Comparison of ENCODE assay signal across 1 cellular context in the genomic region with DNA sequence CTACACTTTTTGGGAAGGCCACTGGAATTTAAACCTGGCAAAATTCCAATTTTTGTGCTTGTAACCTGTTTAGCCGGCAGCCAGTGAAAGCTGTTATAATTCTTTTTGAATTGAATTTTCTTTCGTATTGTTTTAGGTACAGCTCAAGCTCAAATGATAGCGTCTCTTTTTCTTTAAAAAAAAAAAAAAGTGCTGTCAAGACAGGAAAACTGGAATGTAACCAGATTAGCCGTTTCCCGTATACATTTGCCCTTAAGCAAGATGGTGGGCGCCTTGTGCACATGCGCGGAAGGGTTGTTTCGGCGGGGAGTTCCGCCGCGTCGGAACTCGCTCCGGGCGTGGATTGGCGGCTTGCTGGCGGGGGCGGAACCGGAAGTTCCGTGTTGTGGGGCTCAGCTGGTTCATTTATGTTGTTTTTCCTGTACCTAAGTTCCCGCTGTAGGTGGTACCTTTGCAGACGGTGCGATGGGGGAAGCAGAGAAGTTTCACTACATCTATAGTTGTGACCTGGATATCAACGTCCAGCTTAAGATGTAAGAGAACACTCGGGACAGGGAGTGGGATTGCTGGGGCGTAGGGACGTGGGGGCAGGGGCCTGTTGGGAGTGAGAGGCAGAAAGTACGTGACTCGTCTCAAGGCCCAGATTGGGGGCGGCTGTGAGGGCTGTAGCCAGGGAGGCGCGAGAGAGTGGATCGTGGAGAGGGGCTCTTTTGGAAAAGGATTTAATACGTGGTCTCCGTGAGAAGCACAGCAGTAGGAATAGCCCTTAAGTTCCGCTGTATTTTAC.
TF ChIP-seq lines count a peak whose summit lies in the region.

PIK3C3 (plus strand) TSS at position 408 of the 787 bp plus-strand sequence; CDS start at position 466, 58 bp downstream.

TF ChIP-seq in HepG2, 621 proteins besides CTCF, POLR2A, EP300 and RAD21 (continued from another document and continues in another):
- TF ChIP-seq, protein P1, sequence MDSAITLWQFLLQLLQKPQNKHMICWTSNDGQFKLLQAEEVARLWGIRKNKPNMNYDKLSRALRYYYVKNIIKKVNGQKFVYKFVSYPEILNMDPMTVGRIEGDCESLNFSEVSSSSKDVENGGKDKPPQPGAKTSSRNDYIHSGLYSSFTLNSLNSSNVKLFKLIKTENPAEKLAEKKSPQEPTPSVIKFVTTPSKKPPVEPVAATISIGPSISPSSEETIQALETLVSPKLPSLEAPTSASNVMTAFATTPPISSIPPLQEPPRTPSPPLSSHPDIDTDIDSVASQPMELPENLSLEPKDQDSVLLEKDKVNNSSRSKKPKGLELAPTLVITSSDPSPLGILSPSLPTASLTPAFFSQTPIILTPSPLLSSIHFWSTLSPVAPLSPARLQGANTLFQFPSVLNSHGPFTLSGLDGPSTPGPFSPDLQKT (CRISPR knock-in tag; IDR thresholded peaks at IDR 0.05; ENCODE audit: borderline replicate concordance): no peak
- TF ChIP-seq HNF4G (IDR thresholded peaks at IDR 0.05; ENCODE audit: borderline replicate concordance, low read depth, low read length) (no peak), HNF4G (CRISPR knock-in tag; IDR thresholded peaks at IDR 0.05; ENCODE audit: borderline replicate concordance, low read depth) (no peak), PBX3 (CRISPR knock-in tag; IDR thresholded peaks at IDR 0.05; ENCODE audit: borderline replicate concordance) (no peak), ZNF572 (CRISPR knock-in tag; IDR thresholded peaks at IDR 0.05) (no peak), ZNF335 (CRISPR knock-in tag; IDR thresholded peaks at IDR 0.05) (no peak), ZNF567 (CRISPR knock-in tag; IDR thresholded peaks at IDR 0.05; ENCODE audit: borderline replicate concordance) (no peak), ONECUT2 (CRISPR knock-in tag; IDR thresholded peaks at IDR 0.05) (no peak), ZNF790 (CRISPR knock-in tag; IDR thresholded peaks at IDR 0.05; ENCODE audit: borderline replicate concordance) (no peak), FOXA1 (IDR thresholded peaks at IDR 0.05) (no peak), FOXA1 (CRISPR knock-in tag; IDR thresholded peaks at IDR 0.05) (no peak), GABPA (IDR thresholded peaks at IDR 0.05; ENCODE audit: low read depth, low read length) (peak; percentile 79), GABPA (CRISPR knock-in tag; IDR thresholded peaks at IDR 0.05; ENCODE audit: low read depth) (peak; percentile 99), SOX6 (IDR thresholded peaks at IDR 0.05) (no peak), SOX6 (CRISPR knock-in tag; IDR thresholded peaks at IDR 0.05) (0 out of 2 replicates have a peak, but pooled peaks have one; percentile 35), ZNF256 (CRISPR knock-in tag; conservative IDR thresholded peaks at IDR 0.05) (no peak), TP53 (CRISPR knock-in tag; conservative IDR thresholded peaks at IDR 0.05) (no peak), KDM2A (CRISPR knock-in tag; IDR thresholded peaks at IDR 0.05; ENCODE audit: borderline replicate concordance, low read depth) (peak; percentile 53; the same call in 1 of the 2 replicates), ZNF3 (CRISPR knock-in tag; IDR thresholded peaks at IDR 0.05) (no peak), FOXP1 (IDR thresholded peaks at IDR 0.05) (no peak), FOXP1 (CRISPR knock-in tag; IDR thresholded peaks at IDR 0.05) (no peak; the same call in 1 of the 2 replicates), ZNF24 (IDR thresholded peaks at IDR 0.05) (no peak), ZNF441 (CRISPR knock-in tag; IDR thresholded peaks at IDR 0.05; ENCODE audit: borderline replicate concordance) (no peak), ZNF652 (CRISPR knock-in tag; IDR thresholded peaks at IDR 0.05; ENCODE audit: borderline replicate concordance, low read depth) (no peak), IKZF4 (CRISPR knock-in tag; IDR thresholded peaks at IDR 0.05; ENCODE audit: borderline replicate concordance, low read depth, not compliant biosample characterization) (no peak), SIX4 (CRISPR knock-in tag; IDR thresholded peaks at IDR 0.05) (no peak), ZNF17 (CRISPR knock-in tag; IDR thresholded peaks at IDR 0.05) (no peak), PCBP2 (optimal IDR thresholded peaks at IDR 0.05; ENCODE audit: low read depth, low read length, poor library complexity, severe bottlenecking) (no peak), MTA3 (CRISPR knock-in tag; IDR thresholded peaks at IDR 0.05) (no peak), ELF1 (CRISPR knock-in tag; IDR thresholded peaks at IDR 0.05) (peak; percentile 93), ZNF101 (CRISPR knock-in tag; IDR thresholded peaks at IDR 0.05; ENCODE audit: borderline replicate concordance, low read depth) (no peak), ZFP82 (CRISPR knock-in tag; IDR thresholded peaks at IDR 0.05; ENCODE audit: borderline replicate concordance) (0 out of 2 replicates have a peak, but pooled peaks have one; percentile 31), ELF3 (CRISPR knock-in tag; IDR thresholded peaks at IDR 0.05) (peak; percentile 79), MTF1 (CRISPR knock-in tag; IDR thresholded peaks at IDR 0.05) (peak; percentile 42; the same call in 1 of the 2 replicates), PITX1 (CRISPR knock-in tag; IDR thresholded peaks at IDR 0.05) (peak; percentile 57; the same call in 1 of the 2 replicates), HDAC1 (CRISPR knock-in tag; IDR thresholded peaks at IDR 0.05) (peak; percentile 78), ZKSCAN8 (CRISPR knock-in tag; IDR thresholded peaks at IDR 0.05; ENCODE audit: borderline replicate concordance) (no peak), ZNF841 (CRISPR knock-in tag; IDR thresholded peaks at IDR 0.05; ENCODE audit: borderline replicate concordance) (no peak), SRY (CRISPR knock-in tag; IDR thresholded peaks at IDR 0.05) (no peak), FOXO1 (CRISPR knock-in tag; IDR thresholded peaks at IDR 0.05) (0 out of 2 replicates have a peak, but pooled peaks have one; percentile 20), ARID5B (CRISPR knock-in tag; IDR thresholded peaks at IDR 0.05) (peak; percentile 34), SMYD3 (CRISPR knock-in tag; IDR thresholded peaks at IDR 0.05) (no peak), ZNF619 (CRISPR knock-in tag; IDR thresholded peaks at IDR 0.05) (no peak), ZBTB7B (CRISPR knock-in tag; IDR thresholded peaks at IDR 0.05) (no peak), IRF2 (CRISPR knock-in tag; IDR thresholded peaks at IDR 0.05) (no peak; the same call in 1 of the 2 replicates), ZNF563 (CRISPR knock-in tag; IDR thresholded peaks at IDR 0.05) (no peak)
- TF ChIP-seq, protein P2, sequence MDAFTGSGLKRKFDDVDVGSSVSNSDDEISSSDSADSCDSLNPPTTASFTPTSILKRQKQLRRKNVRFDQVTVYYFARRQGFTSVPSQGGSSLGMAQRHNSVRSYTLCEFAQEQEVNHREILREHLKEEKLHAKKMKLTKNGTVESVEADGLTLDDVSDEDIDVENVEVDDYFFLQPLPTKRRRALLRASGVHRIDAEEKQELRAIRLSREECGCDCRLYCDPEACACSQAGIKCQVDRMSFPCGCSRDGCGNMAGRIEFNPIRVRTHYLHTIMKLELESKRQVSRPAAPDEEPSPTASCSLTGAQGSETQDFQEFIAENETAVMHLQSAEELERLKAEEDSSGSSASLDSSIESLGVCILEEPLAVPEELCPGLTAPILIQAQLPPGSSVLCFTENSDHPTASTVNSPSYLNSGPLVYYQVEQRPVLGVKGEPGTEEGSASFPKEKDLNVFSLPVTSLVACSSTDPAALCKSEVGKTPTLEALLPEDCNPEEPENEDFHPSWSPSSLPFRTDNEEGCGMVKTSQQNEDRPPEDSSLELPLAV (CRISPR knock-in tag; conservative IDR thresholded peaks at IDR 0.05; ENCODE audit: low read depth): no peak
- TF ChIP-seq, protein P3, sequence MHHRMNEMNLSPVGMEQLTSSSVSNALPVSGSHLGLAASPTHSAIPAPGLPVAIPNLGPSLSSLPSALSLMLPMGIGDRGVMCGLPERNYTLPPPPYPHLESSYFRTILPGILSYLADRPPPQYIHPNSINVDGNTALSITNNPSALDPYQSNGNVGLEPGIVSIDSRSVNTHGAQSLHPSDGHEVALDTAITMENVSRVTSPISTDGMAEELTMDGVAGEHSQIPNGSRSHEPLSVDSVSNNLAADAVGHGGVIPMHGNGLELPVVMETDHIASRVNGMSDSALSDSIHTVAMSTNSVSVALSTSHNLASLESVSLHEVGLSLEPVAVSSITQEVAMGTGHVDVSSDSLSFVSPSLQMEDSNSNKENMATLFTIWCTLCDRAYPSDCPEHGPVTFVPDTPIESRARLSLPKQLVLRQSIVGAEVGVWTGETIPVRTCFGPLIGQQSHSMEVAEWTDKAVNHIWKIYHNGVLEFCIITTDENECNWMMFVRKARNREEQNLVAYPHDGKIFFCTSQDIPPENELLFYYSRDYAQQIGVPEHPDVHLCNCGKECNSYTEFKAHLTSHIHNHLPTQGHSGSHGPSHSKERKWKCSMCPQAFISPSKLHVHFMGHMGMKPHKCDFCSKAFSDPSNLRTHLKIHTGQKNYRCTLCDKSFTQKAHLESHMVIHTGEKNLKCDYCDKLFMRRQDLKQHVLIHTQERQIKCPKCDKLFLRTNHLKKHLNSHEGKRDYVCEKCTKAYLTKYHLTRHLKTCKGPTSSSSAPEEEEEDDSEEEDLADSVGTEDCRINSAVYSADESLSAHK (CRISPR knock-in tag; IDR thresholded peaks at IDR 0.05; ENCODE audit: borderline replicate concordance): no peak
- TF ChIP-seq, protein P4, sequence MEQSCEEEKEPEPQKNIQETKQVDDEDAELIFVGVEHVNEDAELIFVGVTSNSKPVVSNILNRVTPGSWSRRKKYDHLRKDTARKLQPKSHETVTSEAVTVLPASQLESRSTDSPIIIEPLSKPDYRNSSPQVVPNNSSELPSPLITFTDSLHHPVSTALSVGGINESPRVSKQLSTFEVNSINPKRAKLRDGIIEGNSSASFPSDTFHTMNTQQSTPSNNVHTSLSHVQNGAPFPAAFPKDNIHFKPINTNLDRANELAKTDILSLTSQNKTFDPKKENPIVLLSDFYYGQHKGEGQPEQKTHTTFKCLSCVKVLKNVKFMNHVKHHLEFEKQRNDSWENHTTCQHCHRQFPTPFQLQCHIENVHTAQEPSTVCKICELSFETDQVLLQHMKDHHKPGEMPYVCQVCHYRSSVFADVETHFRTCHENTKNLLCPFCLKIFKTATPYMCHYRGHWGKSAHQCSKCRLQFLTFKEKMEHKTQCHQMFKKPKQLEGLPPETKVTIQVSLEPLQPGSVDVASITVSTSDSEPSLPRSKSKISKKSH (CRISPR knock-in tag; IDR thresholded peaks at IDR 0.05; ENCODE audit: borderline replicate concordance): no peak
- TF ChIP-seq, protein P5, sequence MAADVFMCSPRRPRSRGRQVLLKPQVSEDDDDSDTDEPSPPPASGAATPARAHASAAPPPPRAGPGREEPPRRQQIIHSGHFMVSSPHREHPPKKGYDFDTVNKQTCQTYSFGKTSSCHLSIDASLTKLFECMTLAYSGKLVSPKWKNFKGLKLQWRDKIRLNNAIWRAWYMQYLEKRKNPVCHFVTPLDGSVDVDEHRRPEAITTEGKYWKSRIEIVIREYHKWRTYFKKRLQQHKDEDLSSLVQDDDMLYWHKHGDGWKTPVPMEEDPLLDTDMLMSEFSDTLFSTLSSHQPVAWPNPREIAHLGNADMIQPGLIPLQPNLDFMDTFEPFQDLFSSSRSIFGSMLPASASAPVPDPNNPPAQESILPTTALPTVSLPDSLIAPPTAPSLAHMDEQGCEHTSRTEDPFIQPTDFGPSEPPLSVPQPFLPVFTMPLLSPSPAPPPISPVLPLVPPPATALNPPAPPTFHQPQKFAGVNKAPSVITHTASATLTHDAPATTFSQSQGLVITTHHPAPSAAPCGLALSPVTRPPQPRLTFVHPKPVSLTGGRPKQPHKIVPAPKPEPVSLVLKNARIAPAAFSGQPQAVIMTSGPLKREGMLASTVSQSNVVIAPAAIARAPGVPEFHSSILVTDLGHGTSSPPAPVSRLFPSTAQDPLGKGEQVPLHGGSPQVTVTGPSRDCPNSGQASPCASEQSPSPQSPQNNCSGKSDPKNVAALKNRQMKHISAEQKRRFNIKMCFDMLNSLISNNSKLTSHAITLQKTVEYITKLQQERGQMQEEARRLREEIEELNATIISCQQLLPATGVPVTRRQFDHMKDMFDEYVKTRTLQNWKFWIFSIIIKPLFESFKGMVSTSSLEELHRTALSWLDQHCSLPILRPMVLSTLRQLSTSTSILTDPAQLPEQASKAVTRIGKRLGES (CRISPR knock-in tag; IDR thresholded peaks at IDR 0.05; ENCODE audit: borderline replicate concordance): no peak
- TF ChIP-seq, protein P6, sequence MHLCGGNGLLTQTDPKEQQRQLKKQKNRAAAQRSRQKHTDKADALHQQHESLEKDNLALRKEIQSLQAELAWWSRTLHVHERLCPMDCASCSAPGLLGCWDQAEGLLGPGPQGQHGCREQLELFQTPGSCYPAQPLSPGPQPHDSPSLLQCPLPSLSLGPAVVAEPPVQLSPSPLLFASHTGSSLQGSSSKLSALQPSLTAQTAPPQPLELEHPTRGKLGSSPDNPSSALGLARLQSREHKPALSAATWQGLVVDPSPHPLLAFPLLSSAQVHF (CRISPR knock-in tag; IDR thresholded peaks at IDR 0.05): no peak
